ENCODE assay signal across 24 cellular contexts in the genomic region with DNA sequence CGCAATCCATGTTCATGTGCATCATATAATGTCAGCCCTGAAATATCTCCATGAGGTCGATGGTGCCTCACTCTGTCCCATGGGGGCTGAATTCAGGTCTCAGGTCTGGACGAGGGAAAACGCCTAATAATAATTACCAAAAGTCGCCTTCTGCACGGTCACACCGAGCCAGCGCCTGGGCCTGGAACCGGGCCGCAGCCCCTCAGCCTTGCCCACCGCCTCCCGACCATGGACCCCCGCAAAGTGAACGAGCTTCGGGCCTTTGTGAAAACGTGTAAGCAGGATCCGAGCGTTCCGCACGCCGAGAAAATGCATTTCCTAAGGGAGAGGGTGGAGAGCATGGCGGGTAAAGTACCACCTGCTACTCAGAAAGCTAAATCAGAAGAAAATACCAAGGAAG. TPM values are rescaled to one million over a fixed set of nuclear protein-coding genes. Genes with fewer than 3 reads are reported as not detected.
DNase-seq lines count a peak whose midpoint lies in the region; ATAC-seq, FAIRE-seq and TF ChIP-seq lines count a peak whose summit lies in the region.
"Had no signal": no experiment of that assay in that cellular context is flagged by ENCODE, and none has a peak within 500 bp of the region (broad histone marks: within the 10 kb centered on the region; RNA-seq: fewer than 3 reads in every experiment).

No MANE protein-coding gene starts in this region.

- H3K4me1 ChIP-seq in astrocyte (ENCODE audit: insufficient read depth, low read length) (no peaks in the 10 kb centered on the region), neuronal stem cell (ENCODE audit: control insufficient read depth in 2 of 2, insufficient read depth in 1 of 2, low read depth in 1 of 2, low read length in 2 of 2) (peaks cover 0 to 5% of the 10 kb centered on the region in 2 donors)
- H3K4me1 ChIP-seq: BE2C, Caco-2 had no signal

- no peak overlapping the region for H4K91ac ChIP-seq in neuronal stem cell (ENCODE audit: low read depth, low read length, poor library complexity)

- H3K27me3 ChIP-seq in astrocyte (ENCODE audit: insufficient read depth, low read length) (peaks cover 2% of the 10 kb centered on the region), neuronal stem cell (ENCODE audit: control insufficient read depth in 3 of 3, insufficient read depth in 3 of 3, low read depth in 1 of 3, low read length in 3 of 3) (peaks cover 0 to 19% (median 2%) of the 10 kb centered on the region in 3 experiments)
- no peaks in the 10 kb centered on the region for H3K27me3 ChIP-seq in CD4-positive, alpha-beta T cell (ENCODE audit: control insufficient read depth, insufficient read depth, low read length)
- H3K27me3 ChIP-seq: BE2C, BLaER1 had no signal

- H3K18ac ChIP-seq in neuronal stem cell (ENCODE audit: low read length): peak overlapping the region; percentile 38

- H3K36me3 Mint-ChIP-seq in astrocyte (ENCODE audit: low read depth, unreplicated experiment): no peaks in the 10 kb centered on the region
- no peaks in the 10 kb centered on the region for H3K36me3 Mint-ChIP-seq in CD4-positive, alpha-beta T cell (ENCODE audit: low read depth)
- H3K36me3 Mint-ChIP-seq: CD14-positive monocyte; CD4-positive, CD25-positive, alpha-beta regulatory T cell; CD8-positive, alpha-beta T cell had no signal

- no peak overlapping the region for H2AFZ ChIP-seq in astrocyte (ENCODE audit: low read depth, low read length)
- H2AFZ ChIP-seq in neuronal stem cell (ENCODE audit: low read length): no peak overlapping the region

- H3K9ac ChIP-seq in astrocyte (ENCODE audit: low read length) (no peak overlapping the region), neuronal stem cell (ENCODE audit: low read depth, low read length, poor library complexity) (no peak overlapping the region)
- H3K9ac ChIP-seq: BLaER1 had no signal

- POLR2A ChIA-PET in CD4-positive, alpha-beta T cell (lab: Charles Lee): interaction anchor here (0.6 kb wide), 1 partner anchor 109 kb away, joined by 4 read pairs; no protein-coding TSS in a partner anchor

- H3K27me3 Mint-ChIP-seq in astrocyte (ENCODE audit: low read depth, unreplicated experiment): peaks cover 25% of the 10 kb centered on the region
- H3K27me3 Mint-ChIP-seq in CD4-positive, alpha-beta T cell: peaks cover 4% of the 10 kb centered on the region

- no peak overlapping the region for H2BK120ac ChIP-seq in neuronal stem cell (ENCODE audit: low read depth, low read length)

- ATAC-seq in GM21528 (IDR thresholded peaks at IDR 0.05; ENCODE audit: low FRiP score, unreplicated experiment): no peak
- no peak for ATAC-seq in CD4-positive, alpha-beta T cell (ENCODE audit: poor library complexity)
- ATAC-seq: CD8-positive, alpha-beta T cell had no signal

- DNase-seq in astrocyte (ENCODE audit: low read depth) (no peak), neuronal stem cell (ENCODE audit: low spot score) (no peak), T-helper 2 cell (no peak)
- no peak for DNase-seq in CD4-positive, alpha-beta T cell
- DNase-seq: 8988T; ACHN; BE2C; C1 segment of cervical spinal cord; Caco-2; Calu3; CD4-positive, CD25-positive, alpha-beta regulatory T cell; CD8-positive, alpha-beta T cell; DMS79 treated with DMSO at 0.1 percent for 48 hours; GF-D8 had no signal

- no peak for FAIRE-seq in astrocyte (lab: Jason Lieb, UNC)
- FAIRE-seq: A204.1, D721Med, G401.6, GM12891, GM19239 had no signal

- H3K27ac ChIP-seq in astrocyte (ENCODE audit: low read depth, low read length) (no peak overlapping the region), neuronal stem cell (replicated peaks; ENCODE audit: low read length) (no peak overlapping the region)
- no peak overlapping the region for H3K27ac ChIP-seq in CD4-positive, alpha-beta T cell (ENCODE audit: low read depth, low read length)
- H3K27ac ChIP-seq: BLaER1 had no signal

- no peak overlapping the region for H2BK5ac ChIP-seq in neuronal stem cell (ENCODE audit: low read length)

- H3K4me3 ChIP-seq in astrocyte (ENCODE audit: insufficient read depth, low read depth, low read length) (no peak overlapping the region), neuronal stem cell (ENCODE audit: low read length in 2 of 2) (no peak overlapping the region)
- H3K4me3 ChIP-seq: BLaER1 had no signal

- H3K9me3 Mint-ChIP-seq in astrocyte (ENCODE audit: unreplicated experiment): no peaks in the 10 kb centered on the region
- no peaks in the 10 kb centered on the region for H3K9me3 Mint-ChIP-seq in CD4-positive, alpha-beta T cell
- H3K9me3 Mint-ChIP-seq: CD4-positive, CD25-positive, alpha-beta regulatory T cell; CD8-positive, alpha-beta T cell had no signal

- no CpG with 5 or more reads among the region's 22 CpGs for WGBS in neuronal stem cell (ENCODE audit: extremely low coverage in 2 of 2, insufficient read length in 2 of 2, insufficient replicate concordance in 1 of 2), 2 donors

- intact Hi-C loops in CD4-positive, alpha-beta T cell (cut with DNase I, micrococcal nuclease): loop anchor here in 1 of 2 experiments (5.0 kb wide), 1 partner anchor 120 kb away; no protein-coding TSS in a partner anchor

- no peak overlapping the region for H3K4me3 Mint-ChIP-seq in astrocyte (ENCODE audit: unreplicated experiment)
- H3K4me3 Mint-ChIP-seq in CD4-positive, alpha-beta T cell: no peak overlapping the region
- H3K4me3 Mint-ChIP-seq: CD14-positive monocyte; CD8-positive, alpha-beta T cell had no signal

- CTCF ChIA-PET in CD4-positive, alpha-beta T cell (lab: Charles Lee): interaction anchor here (0.9 kb wide), 1 partner anchor 500 kb away, joined by 3 read pairs; no protein-coding TSS in a partner anchor

- no peaks in the 10 kb centered on the region for H3K79me1 ChIP-seq in neuronal stem cell (ENCODE audit: low read depth, low read length)

- no peak overlapping the region for H3K14ac ChIP-seq in neuronal stem cell (ENCODE audit: low read length)

- H3K27ac Mint-ChIP-seq in astrocyte (ENCODE audit: unreplicated experiment): peak overlapping the region; percentile 3
- no peak overlapping the region for H3K27ac Mint-ChIP-seq in CD4-positive, alpha-beta T cell
- H3K27ac Mint-ChIP-seq: CD14-positive monocyte; CD4-positive, CD25-positive, alpha-beta regulatory T cell; CD8-positive, alpha-beta T cell had no signal

- no peaks in the 10 kb centered on the region for H4K20me1 ChIP-seq in astrocyte (ENCODE audit: insufficient read depth, low read length)
- H4K20me1 ChIP-seq: BLaER1 had no signal

- H3K4ac ChIP-seq in neuronal stem cell (ENCODE audit: low read length): no peak overlapping the region

- H2BK12ac ChIP-seq in neuronal stem cell (ENCODE audit: low read length): no peak overlapping the region

- H3K79me2 ChIP-seq in astrocyte (ENCODE audit: insufficient read depth, low read length): no peaks in the 10 kb centered on the region

- H3K9me3 ChIP-seq in astrocyte (ENCODE audit: insufficient read depth, low read depth, low read length) (no peaks in the 10 kb centered on the region), neuronal stem cell (replicated peaks in 1 of 2; ENCODE audit: control insufficient read depth in 2 of 2, insufficient read depth in 1 of 2, low read depth in 1 of 2, low read length in 2 of 2) (no peaks in the 10 kb centered on the region)
- no peaks in the 10 kb centered on the region for H3K9me3 ChIP-seq in CD4-positive, alpha-beta T cell (ENCODE audit: control insufficient read depth, low read length)
- H3K9me3 ChIP-seq: BE2C, BLaER1, Caco-2 had no signal

- H2BK15ac ChIP-seq in neuronal stem cell (ENCODE audit: low read length): no peak overlapping the region

- H3K4me1 Mint-ChIP-seq in astrocyte (ENCODE audit: low read depth, unreplicated experiment): peaks cover 6% of the 10 kb centered on the region
- H3K4me1 Mint-ChIP-seq in CD4-positive, alpha-beta T cell (ENCODE audit: low read depth): peaks cover 6% of the 10 kb centered on the region

- no peak for TF ChIP-seq CTCF in astrocyte (IDR thresholded peaks at IDR 0.05; ENCODE audit: insufficient read depth, low read depth, low read length)
- no peak for TF ChIP-seq CTCF in CD4-positive, alpha-beta T cell (IDR thresholded peaks at IDR 0.05)

- H3K4me2 ChIP-seq in astrocyte (ENCODE audit: low read length) (no peak overlapping the region), neuronal stem cell (ENCODE audit: insufficient read depth, low read length, poor library complexity, severe bottlenecking) (no peak overlapping the region)
- H3K4me2 ChIP-seq: BLaER1 had no signal

- no peaks in the 10 kb centered on the region for H3K36me3 ChIP-seq in astrocyte (ENCODE audit: insufficient read depth, low read length)
- H3K36me3 ChIP-seq in neuronal stem cell (replicated peaks in 1 of 2; ENCODE audit: control insufficient read depth in 2 of 2, insufficient read depth in 2 of 2, low read length in 2 of 2): no peaks in the 10 kb centered on the region
- H3K36me3 ChIP-seq: BE2C, BLaER1 had no signal

- no peak overlapping the region for H3K23ac ChIP-seq in neuronal stem cell (ENCODE audit: low read depth, low read length, poor library complexity)

- no peak overlapping the region for H2AK5ac ChIP-seq in neuronal stem cell (ENCODE audit: low read depth, low read length)

- no peak overlapping the region for H4K8ac ChIP-seq in neuronal stem cell (ENCODE audit: low read depth, low read length)

RNA-seq across cellular contexts. Expression of a gene that starts 18.8 kb away (rescaled TPM):
- 0.22 and 0.43 TPM in 2 replicates for total RNA-seq in astrocyte
- 0.49 TPM for polyA plus RNA-seq in neuronal stem cell (2013, experiment 1 of 2)
- 0.58 TPM for polyA plus RNA-seq in neuronal stem cell (2013, experiment 2 of 2)
- not detected for total RNA-seq in CD4-positive, alpha-beta T cell
- total RNA-seq: A673; CD4-positive, CD25-positive, alpha-beta regulatory T cell; CD8-positive, alpha-beta T cell had no signal
- polyA plus RNA-seq: AG04450; CD14-positive monocyte; CD4-positive, CD25-positive, alpha-beta regulatory T cell had no signal

RNA-seq across cellular contexts. Expression of a gene that starts 21.3 kb away (rescaled TPM):
- total RNA-seq in astrocyte: not detected in 2 replicates
- 1.5 TPM for polyA plus RNA-seq in neuronal stem cell (2013, experiment 1 of 2)
- 1.6 TPM for polyA plus RNA-seq in neuronal stem cell (2013, experiment 2 of 2)
- total RNA-seq in CD4-positive, alpha-beta T cell: not detected
- total RNA-seq: A673; Caco-2; Calu3; CD8-positive, alpha-beta T cell had no signal
- polyA plus RNA-seq: AG04450; CD14-positive monocyte; CD4-positive, CD25-positive, alpha-beta regulatory T cell had no signal
